8 cellular contexts compared by ENCODE assay signal in the genomic region with DNA sequence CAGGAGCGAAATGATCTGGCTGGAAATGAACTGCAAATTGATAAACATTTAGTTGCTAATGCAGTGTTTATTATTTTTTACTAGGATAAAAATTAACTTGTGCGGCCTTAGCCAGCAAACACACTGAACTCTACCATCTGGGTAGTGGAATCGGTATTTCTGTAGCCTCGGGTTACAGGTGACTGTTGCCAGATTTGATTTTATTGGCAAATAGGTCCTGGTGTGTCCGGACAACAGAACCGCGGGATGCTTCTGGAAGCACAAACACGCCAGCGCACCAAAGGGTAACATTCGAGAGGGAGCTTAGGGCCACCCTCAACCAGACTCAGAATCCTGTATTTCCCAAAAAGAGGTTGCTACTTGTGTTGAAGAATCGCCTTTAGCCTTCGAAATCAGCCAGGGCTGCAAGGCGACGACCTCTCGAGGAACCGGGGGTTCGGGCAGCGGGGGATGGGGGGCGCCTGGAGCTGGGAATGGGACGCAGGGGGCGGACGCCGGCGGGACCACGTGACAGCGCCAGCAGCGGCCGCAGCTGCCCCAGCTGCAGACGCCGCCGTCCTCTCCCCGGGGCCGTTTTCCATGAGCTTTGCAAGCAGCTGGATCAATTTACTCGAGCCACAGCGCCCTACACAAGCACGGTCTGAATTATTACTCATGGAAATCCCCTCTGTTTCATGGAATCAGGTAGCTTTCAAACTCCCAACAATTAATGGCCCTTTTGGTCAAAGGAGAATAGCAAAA.
DNase-seq lines count a peak whose midpoint lies in the region; ATAC-seq and TF ChIP-seq lines count a peak whose summit lies in the region.

No MANE protein-coding gene starts in this region.

- 7 to 14% methylated on average over 16 to 23 of the region's 36 CpGs for WGBS in esophagus squamous epithelium, 2 donors

- peaks cover 68% of the 10 kb centered on the region for H3K4me1 Mint-ChIP-seq in activated T-cell treated with anti-CD3 and anti-CD28 coated beads, Interleukin-2, amount 50 U/mL, for 24 hours (ENCODE audit: low read depth)
- peaks cover 67% of the 10 kb centered on the region for H3K4me1 Mint-ChIP-seq in nephron

- no peak for TF ChIP-seq CTCF in esophagus squamous epithelium (IDR thresholded peaks at IDR 0.05)
- no peak for TF ChIP-seq CTCF in nephron (IDR thresholded peaks at IDR 0.05; ENCODE audit: unreplicated experiment in 3 of 3)
- TF ChIP-seq CTCF in GM13976 (IDR thresholded peaks at IDR 0.05; ENCODE audit: borderline replicate concordance, control extremely low read depth, extremely low read depth, insufficient read depth, missing control alignments): no peak

- in situ Hi-C loops in GM13976 (cut with MboI; ENCODE audit: low sequenced_read_pairs, unreplicated experiment): loop anchor here (10.0 to 25.0 kb wide), 2 partner anchors 115 to 357 kb away; partner anchors contain the start of gene IRF2BP2

- peak; percentile 32 for DNase-seq in activated T-cell treated with anti-CD3 and anti-CD28 coated beads, Interleukin-2, amount 50 U/mL, for 24 hours
- DNase-seq in activated T-cell treated with anti-CD3 and anti-CD28 coated beads for 4 hours (no peak), SHP77 (lab: John Stamatoyannopoulos, UW) (peak; percentile 83 to 90), esophagus squamous epithelium (lab: John Stamatoyannopoulos, UW) (no peak), GM13976 (ENCODE audit: low spot score) (no peak)

- H3K27me3 Mint-ChIP-seq in activated T-cell treated with anti-CD3 and anti-CD28 coated beads, Interleukin-2, amount 50 U/mL, for 24 hours: no peaks in the 10 kb centered on the region
- no peaks in the 10 kb centered on the region for H3K27me3 Mint-ChIP-seq in nephron (ENCODE audit: low read depth)

- H3K9me3 ChIP-seq in esophagus squamous epithelium: no peaks in the 10 kb centered on the region

- TF ChIP-seq POLR2A in esophagus squamous epithelium (IDR thresholded peaks at IDR 0.05): no peak

- peaks cover 34 to 67% (median 43%) of the 10 kb centered on the region in 3 donors for H3K4me1 ChIP-seq in esophagus squamous epithelium

- H3K36me3 ChIP-seq in esophagus squamous epithelium: no peaks in the 10 kb centered on the region

- no peaks in the 10 kb centered on the region for H3K27me3 ChIP-seq in esophagus squamous epithelium

- no peak overlapping the region for H3K4me3 Mint-ChIP-seq in activated T-cell treated with anti-CD3 and anti-CD28 coated beads, Interleukin-2, amount 50 U/mL, for 24 hours
- H3K4me3 Mint-ChIP-seq in nephron: peak overlapping the region; percentile 42 to 46 (median 44)

- H3K27ac Mint-ChIP-seq in activated T-cell treated with anti-CD3 and anti-CD28 coated beads, Interleukin-2, amount 50 U/mL, for 24 hours: peak overlapping the region; percentile 36
- peak overlapping the region; percentile 98 to 99 (median 99) for H3K27ac Mint-ChIP-seq in nephron

- H3K27ac ChIP-seq in esophagus squamous epithelium: peak overlapping the region; percentile 77 to 90 (median 86)

- intact Hi-C loops in esophagus squamous epithelium (cut with DNase I): loop anchor here (10.0 kb wide), 1 partner anchor 245 kb away; no protein-coding TSS in a partner anchor

- ATAC-seq in GM18868 (IDR thresholded peaks at IDR 0.05; ENCODE audit: unreplicated experiment) (no peak), HG02840 (IDR thresholded peaks at IDR 0.05; ENCODE audit: low FRiP score, unreplicated experiment) (no peak)

- H3K9me3 Mint-ChIP-seq in activated T-cell treated with anti-CD3 and anti-CD28 coated beads, Interleukin-2, amount 50 U/mL, for 24 hours: no peaks in the 10 kb centered on the region
- H3K9me3 Mint-ChIP-seq in nephron: no peaks in the 10 kb centered on the region

- H3K4me3 ChIP-seq in esophagus squamous epithelium: peak overlapping the region; percentile 24 to 57 (median 38)

- peaks cover 4% of the 10 kb centered on the region for H3K36me3 Mint-ChIP-seq in activated T-cell treated with anti-CD3 and anti-CD28 coated beads, Interleukin-2, amount 50 U/mL, for 24 hours (ENCODE audit: low read depth)
- H3K36me3 Mint-ChIP-seq in nephron (ENCODE audit: low read depth): no peaks in the 10 kb centered on the region

Comparison
In these comparisons a context has a peak if more than half of its experiments do, and no peak if none do; other contexts are left out.
1. DNase-seq: peak in activated T-cell treated with anti-CD3 and anti-CD28 coated beads, Interleukin-2, amount 50 U/mL, for 24 hours (single experiment) and SHP77 (2 of 2); none in activated T-cell treated with anti-CD3 and anti-CD28 coated beads for 4 hours (single experiment), esophagus squamous epithelium (single experiment) and GM13976 (single experiment).